8 cellular contexts compared by ENCODE assay signal in genomic region chr19:1027953-1028902, GRCh38. TPM values are rescaled to one million over a fixed set of nuclear protein-coding genes. Genes with fewer than 3 reads are reported as not detected.
DNase-seq lines count a peak whose midpoint lies in the region; ATAC-seq and TF ChIP-seq lines count a peak whose summit lies in the region.

No MANE protein-coding gene starts in this region.

- ATAC-seq in GM19324 (IDR thresholded peaks at IDR 0.05; ENCODE audit: low FRiP score, unreplicated experiment) (peak; percentile 41), RWPE2 (ENCODE audit: low read depth) (peak; percentile 60), HG02973 (IDR thresholded peaks at IDR 0.05; ENCODE audit: unreplicated experiment) (no peak), HG03432 (IDR thresholded peaks at IDR 0.05; ENCODE audit: unreplicated experiment) (no peak)

- peak overlapping the region; percentile 73 for H3K4me3 ChIP-seq in BLaER1
- H3K4me3 ChIP-seq in RWPE2 (ENCODE audit: severe bottlenecking), result peak overlapping the region; percentile 90
- peak overlapping the region; percentile 84 for H3K4me3 ChIP-seq in left ventricle myocardium inferior

- WGBS in adipose tissue, 3 donors, result 1 to 3% (median 3%) methylated on average over 51 to 60 of the region's 60 CpGs

- H3K27me3 ChIP-seq in BLaER1 (peaks cover 43% of the 10 kb centered on the region), RWPE2 (ENCODE audit: insufficient read depth, poor library complexity, severe bottlenecking) (no peaks in the 10 kb centered on the region), left ventricle myocardium inferior (ENCODE audit: low read depth) (no peaks in the 10 kb centered on the region)

- H3K27ac ChIP-seq in BLaER1, result no peak overlapping the region
- peak overlapping the region; percentile 96 for H3K27ac ChIP-seq in RWPE2 (ENCODE audit: poor library complexity, severe bottlenecking)
- peak overlapping the region; percentile 73 for H3K27ac ChIP-seq in adipose tissue (ENCODE audit: low read depth, low read length)
- H3K27ac ChIP-seq in left ventricle myocardium inferior (replicated peaks), result peak overlapping the region; percentile 94

- H3K36me3 ChIP-seq in BLaER1, result peaks cover 7% of the 10 kb centered on the region; the same call in 1 of the 2 replicates
- peaks cover 35% of the 10 kb centered on the region for H3K36me3 ChIP-seq in RWPE2 (ENCODE audit: low read depth)
- peaks cover 17% of the 10 kb centered on the region for H3K36me3 ChIP-seq in left ventricle myocardium inferior

- intact Hi-C loops in left ventricle myocardium inferior (cut with micrococcal nuclease), result loop anchor here (5.0 kb wide), 1 partner anchor 74 kb away; the partner anchor contains the start of gene GPX4

- H3K4me1 ChIP-seq in BLaER1, result peaks cover 33% of the 10 kb centered on the region
- no peaks in the 10 kb centered on the region for H3K4me1 ChIP-seq in RWPE2 (ENCODE audit: insufficient read depth, poor library complexity, severe bottlenecking)
- H3K4me1 ChIP-seq in left ventricle myocardium inferior, result peaks cover 53% of the 10 kb centered on the region

- TF ChIP-seq CTCF in RWPE2 (IDR thresholded peaks at IDR 0.05; ENCODE audit: poor library complexity, severe bottlenecking), result no peak
- TF ChIP-seq CTCF in left ventricle myocardium inferior (IDR thresholded peaks at IDR 0.05; ENCODE audit: borderline replicate concordance), result no peak

- H3K9me3 ChIP-seq in BLaER1 (no peaks in the 10 kb centered on the region), RWPE2 (ENCODE audit: severe bottlenecking) (no peaks in the 10 kb centered on the region), left ventricle myocardium inferior (replicated peaks) (no peaks in the 10 kb centered on the region)

- no peak overlapping the region for H3K9ac ChIP-seq in BLaER1

- H4K20me1 ChIP-seq in BLaER1, result 0 out of 2 replicates have a peak, but pooled peaks cover 11% of the 10 kb centered on the region

- DNase-seq in RWPE2 (ENCODE audit: low spot score) (no peak), left ventricle myocardium inferior (peak; percentile 61), renal cortical epithelial cell (ENCODE audit: low read depth) (peak; percentile 78)

- H3K4me2 ChIP-seq in BLaER1, result peak overlapping the region; percentile 99

RNA-seq across cellular contexts. Expression of gene CNN2, which starts 1.8 kb away (rescaled TPM):
- 100 to 1,000 TPM in 1 of 3 donors, 10 to 100 TPM in 2; 39.3 to 107 (median 76.1) TPM for polyA plus RNA-seq in adipose tissue
- 45.6 TPM for total RNA-seq in left ventricle myocardium inferior
- 312 and 501 TPM in 2 replicates for total RNA-seq in renal cortical epithelial cell

RNA-seq across cellular contexts. Expression of gene RNU6-2, which starts 6.9 kb away (rescaled TPM):
- polyA plus RNA-seq in adipose tissue, result not detected
- total RNA-seq in left ventricle myocardium inferior (not detected), renal cortical epithelial cell (not detected in 2 replicates)

RNA-seq across cellular contexts. Expression of gene TMEM259, which starts 7.3 kb away (rescaled TPM):
- 100 to 1,000 TPM; 107 to 198 (median 126) TPM for polyA plus RNA-seq in adipose tissue
- total RNA-seq in left ventricle myocardium inferior, result 119 TPM
- 63.4 and 114 TPM in 2 replicates for total RNA-seq in renal cortical epithelial cell

RNA-seq across cellular contexts. Expression of gene ABCA7, which starts 11.7 kb away (rescaled TPM):
- 10 to 100 TPM in 2 of 3 donors, 1 to 10 TPM in 1; 9.6 to 26.2 (median 14.7) TPM for polyA plus RNA-seq in adipose tissue
- 9.3 TPM for total RNA-seq in left ventricle myocardium inferior
- total RNA-seq in renal cortical epithelial cell, result 15.6 and 24.6 TPM in 2 replicates

RNA-seq across cellular contexts. Expression of gene GRIN3B, which starts 28.0 kb away (rescaled TPM):
- polyA plus RNA-seq in adipose tissue, result under 1 TPM in 2 of 3 donors, not detected in 1; 0.01 to 0.03 TPM
- total RNA-seq in left ventricle myocardium inferior, result not detected
- 2.4 and 3.6 TPM in 2 replicates for total RNA-seq in renal cortical epithelial cell

Comparison
In these comparisons a context has a peak if more than half of its experiments do, and no peak if none do; other contexts are left out.
1. ATAC-seq: peak in GM19324 (single experiment) and RWPE2 (single experiment); none in HG02973 (single experiment) and HG03432 (single experiment).
2. Peak in every context shown above with its lines, with median percentiles within 50 percentile points of each other: H3K4me3 ChIP-seq.